1 cellular context compared by ENCODE assay signal in genomic region chr4:9894604-9895361, GRCh38.
TF ChIP-seq lines count a peak whose summit lies in the region.

No MANE protein-coding gene starts in this region.

TF ChIP-seq in H1, 55 proteins besides CTCF, POLR2A, EP300 and RAD21:
- no peak for TF ChIP-seq BACH1 (IDR thresholded peaks at IDR 0.05; ENCODE audit: low read length)
- no peak for TF ChIP-seq CHD2 (IDR thresholded peaks at IDR 0.05; ENCODE audit: low read length)
- no peak for TF ChIP-seq TAF1 (IDR thresholded peaks at IDR 0.05; ENCODE audit: low read depth, low read length)
- TF ChIP-seq USF2 (IDR thresholded peaks at IDR 0.05; ENCODE audit: low read length) = no peak
- TF ChIP-seq KDM4A (IDR thresholded peaks at IDR 0.05; ENCODE audit: low read depth, low read length, severe bottlenecking) = no peak
- TF ChIP-seq CREB1 (IDR thresholded peaks at IDR 0.05) = no peak
- TF ChIP-seq SIRT6 (IDR thresholded peaks at IDR 0.05; ENCODE audit: low read length) = no peak
- TF ChIP-seq CBX8 (IDR thresholded peaks at IDR 0.05; ENCODE audit: borderline replicate concordance, low read depth, low read length) = no peak
- no peak for TF ChIP-seq HDAC6 (IDR thresholded peaks at IDR 0.05; ENCODE audit: low read depth, low read length)
- TF ChIP-seq ASH2L (IDR thresholded peaks at IDR 0.05; ENCODE audit: low read length) = no peak
- TF ChIP-seq KDM5A (IDR thresholded peaks at IDR 0.05; ENCODE audit: low read length) = no peak
- no peak for TF ChIP-seq GTF2F1 (IDR thresholded peaks at IDR 0.05; ENCODE audit: borderline replicate concordance, low read depth, low read length)
- no peak for TF ChIP-seq CBX5 (IDR thresholded peaks at IDR 0.05; ENCODE audit: low read depth, low read length)
- no peak for TF ChIP-seq SP1 (IDR thresholded peaks at IDR 0.05; ENCODE audit: low read depth, low read length)
- no peak for TF ChIP-seq ATF3 (IDR thresholded peaks at IDR 0.05; ENCODE audit: insufficient read depth, low read depth, low read length)
- TF ChIP-seq EGR1 (IDR thresholded peaks at IDR 0.05; ENCODE audit: borderline replicate concordance, low read depth, low read length) = no peak
